In the genomic region with DNA sequence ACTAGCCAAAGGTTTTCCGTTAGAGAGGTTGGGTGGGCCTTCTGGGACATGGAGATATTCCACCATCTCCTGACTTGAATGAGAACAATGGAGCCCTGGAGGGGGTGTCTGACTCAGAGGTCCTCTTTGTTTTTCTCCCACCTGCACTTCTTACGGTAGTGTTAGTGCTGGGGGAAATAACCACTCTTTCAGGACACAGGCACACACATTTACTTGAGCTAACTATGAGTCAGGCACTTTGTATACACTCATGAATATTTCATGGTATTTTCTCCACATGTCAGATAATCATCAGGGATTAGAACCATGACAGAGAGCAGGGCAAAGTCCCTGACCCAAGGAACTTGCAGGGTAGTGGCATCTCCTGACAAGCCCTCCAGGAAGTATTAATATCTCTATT, we compare ENCODE assay signal across 18 cellular contexts.
"Had no signal": no experiment of that assay in that cellular context is flagged by ENCODE, and none has a peak within 500 bp of the region (broad histone marks: within the 10 kb centered on the region; RNA-seq: fewer than 3 reads in every experiment).

No MANE protein-coding gene starts in this region.

- DNase-seq: activated B cell treated with CpG ODN at 0.5 μM for 24 hours; activated CD4-positive, alpha-beta T cell treated with anti-CD3 and anti-CD28 coated beads for 4 hours; activated CD8-positive, alpha-beta memory T cell treated with anti-CD3 and anti-CD28 coated beads, Interleukin-2, amount 50 U/mL, for 4 hours; activated naive CD4-positive, alpha-beta T cell treated with anti-CD3 and anti-CD28 coated beads, Interleukin-2, amount 10 ng/mL, durations not matched to agents 7 days and 5 days; activated naive CD8-positive, alpha-beta T cell treated with anti-CD3 and anti-CD28 coated beads, Interleukin-2, amount 50 U/mL, for 24 hours; activated T-cell treated with anti-CD3 and anti-CD28 coated beads, Interleukin-2, amount 50 U/mL, for 4 hours; anterior cingulate cortex; brain microvascular endothelial cell; gastrocnemius medialis; head of caudate nucleus; immature natural killer cell; mucosa of descending colon; naive B cell; stimulated activated naive B cell treated with anti-CD40 and anti-IgM and Interleukin-4, amounts not matched to agents 10 μg/mL and 1 μg/mL and 100 μg/mL, for 72 hours; T-helper 9 cell had no signal

- FAIRE-seq: endometrium had no signal

- H3K27me3 ChIP-seq: brain microvascular endothelial cell, gastrocnemius medialis had no signal

- H3K27ac ChIP-seq: brain microvascular endothelial cell, coronary artery, gastrocnemius medialis had no signal

- H3K4me1 ChIP-seq: gastrocnemius medialis had no signal

- ATAC-seq: activated naive CD8-positive, alpha-beta T cell treated with anti-CD3 and anti-CD28 coated beads, Interleukin-2, amount 50 U/mL, for 24 hours; activated T-cell treated with anti-CD3 and anti-CD28 coated beads, Interleukin-2, amount 50 U/mL, for 4 hours; esophagus mucosa; gastrocnemius medialis; mucosa of descending colon; stimulated activated naive B cell treated with anti-CD40 and anti-IgM and Interleukin-4, amounts not matched to agents 10 μg/mL and 1 μg/mL and 100 μg/mL, for 72 hours had no signal

- H3K36me3 ChIP-seq: brain microvascular endothelial cell, gastrocnemius medialis had no signal

- H3K4me3 ChIP-seq: coronary artery, gastrocnemius medialis, mucosa of descending colon had no signal
